In the genomic region with DNA sequence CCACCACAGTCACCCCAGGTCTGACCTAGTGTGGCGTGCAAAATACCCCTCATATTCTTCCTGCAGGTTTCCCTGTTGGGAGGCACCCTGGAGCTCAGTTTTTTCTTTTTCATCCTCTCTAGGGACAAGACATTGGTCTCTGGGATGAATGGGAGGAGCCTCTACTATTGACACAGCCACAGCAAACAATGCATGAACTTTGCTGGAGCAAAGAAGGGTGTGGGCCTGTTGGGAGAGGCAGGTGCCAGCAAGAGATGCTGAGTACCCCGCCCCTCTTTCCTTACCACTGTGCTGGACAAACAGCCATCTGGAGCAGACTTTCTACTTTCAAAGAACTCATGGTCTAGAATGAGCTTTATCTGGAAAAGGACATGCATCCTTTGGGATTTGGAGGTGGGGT, we compare ENCODE assay signal across 15 cellular contexts. TPM values are rescaled to one million over a fixed set of nuclear protein-coding genes. Genes with fewer than 3 reads are reported as not detected.
DNase-seq lines count a peak whose midpoint lies in the region; ATAC-seq and TF ChIP-seq lines count a peak whose summit lies in the region.
"Had no signal": no experiment of that assay in that cellular context is flagged by ENCODE, and none has a peak within 500 bp of the region (broad histone marks: within the 10 kb centered on the region; RNA-seq: fewer than 3 reads in every experiment).

No MANE protein-coding gene starts in this region.

- H3K4me3 ChIP-seq in right lobe of liver (no peak overlapping the region), foreskin fibroblast (ENCODE audit: low read depth in 1 of 2, low read length in 2 of 2) (no peak overlapping the region)

- TF ChIP-seq CTCF in right lobe of liver (IDR thresholded peaks at IDR 0.05) (no peak), foreskin fibroblast (IDR thresholded peaks at IDR 0.05; ENCODE audit: low read depth, low read length) (no peak)

- H3K9me3 ChIP-seq in right lobe of liver = no peaks in the 10 kb centered on the region

- intact Hi-C loops in right lobe of liver (cut with DNase I) = no loop called here

- no peak for TF ChIP-seq POLR2A in right lobe of liver (IDR thresholded peaks at IDR 0.05)

- ATAC-seq in right lobe of liver = peak; percentile 31 to 51 (median 42)
- ATAC-seq in GM18873 (IDR thresholded peaks at IDR 0.05; ENCODE audit: low FRiP score, unreplicated experiment) = no peak
- ATAC-seq in HG02763 (IDR thresholded peaks at IDR 0.05; ENCODE audit: unreplicated experiment) = no peak

- H3K4me1 ChIP-seq in right lobe of liver = peaks cover 0 to 41% (median 20%) of the 10 kb centered on the region in 4 donors

- no peak overlapping the region for H3K27ac ChIP-seq in right lobe of liver

- DNase-seq in DMS53 (lab: John Stamatoyannopoulos, UW) (peak; percentile 94), NCI-H146 treated with DMSO at 0.1 percent for 48 hours (lab: John Stamatoyannopoulos, UW; ENCODE audit: unreplicated experiment) (peak; percentile 99), NCI-H526 treated with DMSO at 0.1 percent for 48 hours (lab: John Stamatoyannopoulos, UW) (peak; percentile 94), right lobe of liver (no peak), foreskin fibroblast (no peak)
- no peak for DNase-seq in activated CD4-positive, CD25-positive, alpha-beta regulatory T cell treated with anti-CD3 and anti-CD28 coated beads, Interleukin-2, amount 50 U/mL, for 72 hours
- DNase-seq: AML-193; kidney; NK-92 treated with Interleukin-12 subunit alpha and Interleukin-12 subunit beta, amount 100 ng/mL, for 24 hours; SIG-M5 had no signal

- no peaks in the 10 kb centered on the region for H3K27me3 ChIP-seq in right lobe of liver

- H3K36me3 ChIP-seq in right lobe of liver = no peaks in the 10 kb centered on the region

- 65% methylated on average over 2 of the region's 2 CpGs for WGBS in right lobe of liver (ENCODE audit: insufficient coverage, low coverage, low lambda C conversion rate, missing lambda C conversion rate)

RNA-seq across cellular contexts. Expression of a gene that starts 10.1 kb away (rescaled TPM):
- total RNA-seq in right lobe of liver = 1 to 10 TPM in 1 of 6 experiments, under 1 TPM in 3, not detected in 2; 0.15 to 3.0 (median 0.30) TPM
- total RNA-seq: activated T-helper 2 cell treated with anti-CD3 and anti-CD28 coated beads, Interferon-gamma antibody, Interleukin-2, Interleukin-4, amounts not matched to agents 10 μg/mL and 5 μg/mL and 100 μg/mL, durations not matched to agents 14 hours and 24 hours and 36 hours; HT-29; MCF 10A had no signal

Comparison
In these comparisons a context has a peak if more than half of its experiments do, and no peak if none do; other contexts are left out.
1. DNase-seq: peak in DMS53 (single experiment), NCI-H146 treated with DMSO at 0.1 percent for 48 hours (single experiment) and NCI-H526 treated with DMSO at 0.1 percent for 48 hours (single experiment); none in right lobe of liver (0 of 3), activated CD4-positive, CD25-positive, alpha-beta regulatory T cell treated with anti-CD3 and anti-CD28 coated beads, Interleukin-2, amount 50 U/mL, for 72 hours (single experiment) and foreskin fibroblast (0 of 2).
2. ATAC-seq: peak in right lobe of liver (4 of 4); none in GM18873 (single experiment) and HG02763 (single experiment).